10 cellular contexts compared by ENCODE assay signal in the genomic region with DNA sequence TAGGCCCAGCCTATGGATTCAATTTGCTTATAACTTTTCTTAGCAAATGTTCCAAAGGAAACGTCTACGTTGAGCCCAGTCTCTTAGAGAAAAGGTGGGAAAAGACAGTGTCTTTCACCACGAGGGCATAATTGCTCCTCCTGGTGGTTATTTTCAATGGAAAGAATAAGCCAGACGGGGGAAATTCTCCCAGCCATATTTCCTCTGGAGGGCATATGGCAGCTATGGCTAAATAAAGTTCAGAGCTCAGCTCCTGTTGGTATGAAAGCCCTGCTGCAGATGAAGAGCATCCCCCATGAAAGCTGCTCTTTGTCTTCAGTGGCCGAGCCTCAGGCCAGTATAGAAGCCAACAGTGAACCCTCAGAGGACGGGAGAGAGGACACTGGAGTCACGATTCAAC.
A peak's percentile ranks its signal among the peaks of the same experiment; 100 is the strongest.
DNase-seq lines count a peak whose midpoint lies in the region; ATAC-seq, FAIRE-seq and TF ChIP-seq lines count a peak whose summit lies in the region.
"Had no signal": no experiment of that assay in that cellular context is flagged by ENCODE, and none has a peak within 500 bp of the region (broad histone marks: within the 10 kb centered on the region; RNA-seq: fewer than 3 reads in every experiment).

No MANE protein-coding gene starts in this region.

- H3K9me3 ChIP-seq in astrocyte (ENCODE audit: insufficient read depth, low read depth, low read length) (no peaks in the 10 kb centered on the region), aorta (ENCODE audit: control insufficient read depth, low read length) (no peaks in the 10 kb centered on the region), T-helper 17 cell (ENCODE audit: control insufficient read depth, low read length, poor library complexity, severe bottlenecking) (no peaks in the 10 kb centered on the region)
- H3K9me3 ChIP-seq: BLaER1 treated with 17β-estradiol and CSF1 and Interleukin-3, amounts not matched to agents 10 nM and 100 nM had no signal

- ATAC-seq in GM19023 (IDR thresholded peaks at IDR 0.05; ENCODE audit: unreplicated experiment): no peak
- ATAC-seq in HG02759 (IDR thresholded peaks at IDR 0.05; ENCODE audit: unreplicated experiment): no peak
- ATAC-seq in aorta (ENCODE audit: low FRiP score): no peak
- no peak for ATAC-seq in T-helper 17 cell
- ATAC-seq: left lobe of liver had no signal

- DNase-seq in ACHN (peak; percentile 27), HEK293T (ENCODE audit: extremely low spot score) (no peak), astrocyte (ENCODE audit: low read depth) (no peak), iPS-NIHi7 (ENCODE audit: extremely low spot score) (peak; percentile 57), aorta (no peak), T-helper 17 cell (no peak)

- H3K4me1 Mint-ChIP-seq in astrocyte (ENCODE audit: low read depth, unreplicated experiment) (peaks cover 7% of the 10 kb centered on the region), T-helper 17 cell (no peaks in the 10 kb centered on the region)

- FAIRE-seq in astrocyte (lab: Jason Lieb, UNC): no peak

- H3K4me1 ChIP-seq in astrocyte (ENCODE audit: insufficient read depth, low read length) (no peaks in the 10 kb centered on the region), aorta (ENCODE audit: control insufficient read depth in 1 of 2, insufficient read depth in 2 of 2, low read length in 2 of 2) (no peaks in the 10 kb centered on the region)

- H3K27ac Mint-ChIP-seq in astrocyte (ENCODE audit: unreplicated experiment) (no peak overlapping the region), T-helper 17 cell (no peak overlapping the region)

- H3K36me3 Mint-ChIP-seq in astrocyte (ENCODE audit: low read depth, unreplicated experiment) (peaks cover 1% of the 10 kb centered on the region), T-helper 17 cell (ENCODE audit: low read depth) (no peaks in the 10 kb centered on the region)

- H3K27me3 ChIP-seq in astrocyte (ENCODE audit: insufficient read depth, low read length) (peaks cover 2% of the 10 kb centered on the region), aorta (ENCODE audit: control insufficient read depth in 1 of 2, insufficient read depth in 2 of 2, low read length in 1 of 2) (no peaks in the 10 kb centered on the region)
- H3K27me3 ChIP-seq: BLaER1 treated with 17β-estradiol and CSF1 and Interleukin-3, amounts not matched to agents 10 nM and 100 nM had no signal

- CTCF ChIA-PET in HEK293T (lab: Yijun Ruan, JAX): no interaction called here

- no peaks in the 10 kb centered on the region for H4K20me1 ChIP-seq in astrocyte (ENCODE audit: insufficient read depth, low read length)
- H4K20me1 ChIP-seq: BLaER1 treated with 17β-estradiol and CSF1 and Interleukin-3, amounts not matched to agents 10 nM and 100 nM had no signal

- H3K27ac ChIP-seq in astrocyte (ENCODE audit: low read depth, low read length) (no peak overlapping the region), aorta (ENCODE audit: low read depth in 1 of 2, low read length in 2 of 2) (no peak overlapping the region)
- H3K27ac ChIP-seq: BLaER1 treated with 17β-estradiol and CSF1 and Interleukin-3, amounts not matched to agents 10 nM and 100 nM had no signal

- in situ Hi-C loops in ACHN (cut with HindIII; ENCODE audit: low pct_ligation_motif_present, low pct_unique_long_range_greater_than_20kb, low sequenced_read_pairs): no loop called here

- no peak overlapping the region for H2AFZ ChIP-seq in astrocyte (ENCODE audit: low read depth, low read length)

- no peak overlapping the region for H3K4me2 ChIP-seq in astrocyte (ENCODE audit: low read length)
- H3K4me2 ChIP-seq: BLaER1 treated with 17β-estradiol and CSF1 and Interleukin-3, amounts not matched to agents 10 nM and 100 nM had no signal

- H3K9me3 Mint-ChIP-seq in astrocyte (ENCODE audit: unreplicated experiment): no peaks in the 10 kb centered on the region

- H3K27me3 Mint-ChIP-seq in astrocyte (ENCODE audit: low read depth, unreplicated experiment) (no peaks in the 10 kb centered on the region), T-helper 17 cell (peaks cover 27% of the 10 kb centered on the region)

- POLR2A ChIA-PET in HEK293T (lab: Yijun Ruan, JAX): no interaction called here

- no peak overlapping the region for H3K4me3 ChIP-seq in astrocyte (ENCODE audit: insufficient read depth, low read depth, low read length)
- H3K4me3 ChIP-seq in aorta (ENCODE audit: low read length in 2 of 2): no peak overlapping the region
- H3K4me3 ChIP-seq: BLaER1 treated with 17β-estradiol and CSF1 and Interleukin-3, amounts not matched to agents 10 nM and 100 nM had no signal

- no peaks in the 10 kb centered on the region for H3K79me2 ChIP-seq in astrocyte (ENCODE audit: insufficient read depth, low read length)

- H3K4me3 Mint-ChIP-seq in astrocyte (ENCODE audit: unreplicated experiment) (no peak overlapping the region), T-helper 17 cell (no peak overlapping the region)

- intact Hi-C loops in aorta (cut with DNase I): loop anchor here (2.0 to 5.0 kb wide), 2 partner anchors 296 to 298 kb away; partner anchors contain the start of gene RYR3 (in 2 of the 2)

- peak; percentile 13 for TF ChIP-seq CTCF in astrocyte (IDR thresholded peaks at IDR 0.05; ENCODE audit: insufficient read depth, low read depth, low read length)

- H3K36me3 ChIP-seq in astrocyte (ENCODE audit: insufficient read depth, low read length): no peaks in the 10 kb centered on the region
- H3K36me3 ChIP-seq in aorta (ENCODE audit: control insufficient read depth in 1 of 2, insufficient read depth in 2 of 2, low read length in 1 of 2): no peaks in the 10 kb centered on the region
- H3K36me3 ChIP-seq: BLaER1 treated with 17β-estradiol and CSF1 and Interleukin-3, amounts not matched to agents 10 nM and 100 nM had no signal

- WGBS in aorta, 2 donors: 40 to 42% methylated on average over 7 of the region's 7 CpGs

- no peak overlapping the region for H3K9ac ChIP-seq in astrocyte (ENCODE audit: low read length)
- H3K9ac ChIP-seq: BLaER1 treated with 17β-estradiol and CSF1 and Interleukin-3, amounts not matched to agents 10 nM and 100 nM had no signal

TF ChIP-seq in HEK293T, 16 proteins besides CTCF, POLR2A, EP300 and RAD21:
- TF ChIP-seq FOXA1 (IDR thresholded peaks at IDR 0.05): no peak
- peak; percentile 75 for TF ChIP-seq L3MBTL2 (conservative IDR thresholded peaks at IDR 0.05)
TF ChIP-seq in HEK293T: peak in this region for 1.

Comparison
In these comparisons a context has a peak if more than half of its experiments do, and no peak if none do; other contexts are left out.
1. DNase-seq: peak in ACHN (single experiment) and iPS-NIHi7 (single experiment); none in HEK293T (single experiment), astrocyte (single experiment), aorta (0 of 2) and T-helper 17 cell (0 of 3).